In the genomic region with DNA sequence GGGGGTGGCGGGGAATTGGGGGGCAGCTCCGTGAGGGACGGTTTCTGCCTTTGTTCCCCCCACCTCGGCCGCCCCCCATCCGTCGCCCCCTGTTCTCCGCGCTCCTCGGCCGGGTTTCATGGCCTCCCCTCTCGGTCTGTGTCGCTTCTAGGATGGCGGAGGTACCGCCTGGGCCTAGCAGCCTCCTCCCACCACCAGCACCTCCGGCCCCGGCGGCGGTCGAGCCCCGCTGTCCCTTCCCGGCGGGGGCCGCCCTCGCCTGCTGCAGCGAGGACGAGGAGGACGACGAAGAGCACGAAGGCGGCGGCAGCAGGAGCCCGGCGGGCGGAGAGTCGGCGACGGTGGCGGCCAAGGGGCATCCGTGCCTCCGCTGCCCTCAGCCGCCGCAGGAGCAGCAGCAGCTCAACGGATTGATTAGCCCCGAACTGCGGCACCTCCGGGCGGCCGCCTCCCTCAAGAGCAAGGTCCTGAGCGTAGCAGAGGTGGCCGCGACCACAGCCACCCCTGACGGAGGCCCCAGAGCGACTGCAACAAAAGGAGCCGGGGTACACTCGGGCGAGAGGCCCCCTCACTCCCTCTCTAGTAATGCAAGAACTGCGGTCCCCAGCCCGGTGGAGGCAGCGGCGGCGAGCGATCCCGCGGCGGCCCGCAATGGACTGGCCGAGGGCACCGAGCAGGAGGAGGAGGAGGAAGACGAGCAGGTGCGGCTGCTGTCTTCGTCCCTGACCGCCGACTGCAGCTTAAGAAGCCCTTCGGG, we compare ENCODE assay signal across 8 cellular contexts. TPM values are rescaled to one million over a fixed set of nuclear protein-coding genes. Genes with fewer than 3 reads are reported as not detected.
DNase-seq lines count a peak whose midpoint lies in the region; ATAC-seq and TF ChIP-seq lines count a peak whose summit lies in the region.

No MANE protein-coding gene starts in this region.

- in situ Hi-C loops in brain microvascular endothelial cell (cut with HindIII; ENCODE audit: low pct_ligation_motif_present, low sequenced_read_pairs), result no loop called here

- H3K36me3 Mint-ChIP-seq in Caco-2 (ENCODE audit: insufficient read depth, unreplicated experiment) (peaks cover 19% of the 10 kb centered on the region), immature natural killer cell (peaks cover 0 to under 1% (median 0%) of the 10 kb centered on the region in 3 donors)

- POLR2A ChIA-PET in Caco-2 (lab: Charles Lee), result interaction anchor here (1.1 kb wide), 1 partner anchor 122 kb away, joined by 3 read pairs; a partner anchor contains a TSS

- peaks cover 3% of the 10 kb centered on the region for H3K4me1 Mint-ChIP-seq in Caco-2 (ENCODE audit: low read depth, unreplicated experiment)
- H3K4me1 Mint-ChIP-seq in immature natural killer cell, result peaks cover 53 to 63% of the 10 kb centered on the region in 2 donors

- H3K4me2 ChIP-seq in smooth muscle cell, result peak overlapping the region; percentile 99

- no TSS peak for BruUV-seq in Caco-2 (replicated peaks; lab: Mats Ljungman, UMichigan)

- peak overlapping the region; percentile 97 for H2AFZ ChIP-seq in smooth muscle cell (ENCODE audit: low read depth)

- peak overlapping the region; percentile 80 for H3K4me3 Mint-ChIP-seq in Caco-2 (ENCODE audit: unreplicated experiment)
- H3K4me3 Mint-ChIP-seq in immature natural killer cell, result peak overlapping the region; percentile 89 to 97 (median 96)

- ATAC-seq in GM19452 (IDR thresholded peaks at IDR 0.05; ENCODE audit: unreplicated experiment) (peak; percentile 44), HG03558 (IDR thresholded peaks at IDR 0.05; ENCODE audit: extremely low read depth, unreplicated experiment) (peak; percentile 20)

- H3K27ac ChIP-seq in brain microvascular endothelial cell, result peak overlapping the region; percentile 51
- H3K27ac ChIP-seq in smooth muscle cell (ENCODE audit: low read depth), result peak overlapping the region; percentile 45

- H3F3A ChIP-seq in smooth muscle cell (ENCODE audit: low read depth), result no peaks in the 10 kb centered on the region

- H3K27me3 ChIP-seq in Caco-2 (replicated peaks; ENCODE audit: control insufficient read depth, insufficient read depth, low read length) (no peaks in the 10 kb centered on the region), brain microvascular endothelial cell (replicated peaks) (no peaks in the 10 kb centered on the region), smooth muscle cell (ENCODE audit: low read depth) (no peaks in the 10 kb centered on the region)

- CTCF ChIA-PET in Caco-2 (lab: Charles Lee), result interaction anchor here (0.6 to 0.7 kb wide), 5 partner anchors 77 to 857 kb away, joined by 3 to 7 read pairs (median 5); a partner anchor contains a TSS

- peak overlapping the region; percentile 81 for H3K27ac Mint-ChIP-seq in Caco-2 (ENCODE audit: unreplicated experiment)
- peak overlapping the region; percentile 43 to 97 (median 80) for H3K27ac Mint-ChIP-seq in immature natural killer cell

- H3K9me3 Mint-ChIP-seq in Caco-2 (ENCODE audit: unreplicated experiment) (no peaks in the 10 kb centered on the region), immature natural killer cell (no peaks in the 10 kb centered on the region)

- 2% methylated on average over 60 of the region's 75 CpGs for WGBS in smooth muscle cell (ENCODE audit: low lambda C conversion rate)

- H3K36me3 ChIP-seq in Caco-2 (ENCODE audit: control insufficient read depth, insufficient read depth, low read length) (no peaks in the 10 kb centered on the region), brain microvascular endothelial cell (replicated peaks) (no peaks in the 10 kb centered on the region), smooth muscle cell (ENCODE audit: low read depth) (no peaks in the 10 kb centered on the region)

- H3K4me1 ChIP-seq in Caco-2 (peaks cover 13% of the 10 kb centered on the region), smooth muscle cell (ENCODE audit: low read depth) (peaks cover 27% of the 10 kb centered on the region)

- TF ChIP-seq CTCF in Caco-2 (IDR thresholded peaks at IDR 0.05; ENCODE audit: insufficient read depth in 1 of 2, low read depth in 1 of 2, low read length in 1 of 2, severe bottlenecking in 1 of 2, unreplicated experiment in 1 of 2), result no peak
- no peak for TF ChIP-seq CTCF in brain microvascular endothelial cell (IDR thresholded peaks at IDR 0.05; ENCODE audit: low read depth, low read length, missing control alignments)
- TF ChIP-seq CTCF in smooth muscle cell (IDR thresholded peaks at IDR 0.05; ENCODE audit: borderline replicate concordance, insufficient read depth, poor library complexity, severe bottlenecking), result no peak

- intact Hi-C loops in Caco-2 (cut with micrococcal nuclease; ENCODE audit: unreplicated experiment), result loop anchor here (2.0 to 5.0 kb wide), 2 partner anchors 28 to 74 kb away; no protein-coding TSS in a partner anchor

- no peaks in the 10 kb centered on the region for H3K27me3 Mint-ChIP-seq in Caco-2 (ENCODE audit: insufficient read depth, unreplicated experiment)
- peaks cover 5 to 18% (median 9%) of the 10 kb centered on the region in 3 donors for H3K27me3 Mint-ChIP-seq in immature natural killer cell (ENCODE audit: low read depth in 3 of 3)

- H3K9me3 ChIP-seq in Caco-2, result no peaks in the 10 kb centered on the region
- no peaks in the 10 kb centered on the region for H3K9me3 ChIP-seq in smooth muscle cell (replicated peaks; ENCODE audit: low read depth)

- DNase-seq in Caco-2 (peak; percentile 42 to 60), T-helper 1 cell (peak; percentile 15 to 52 (median 38)), brain microvascular endothelial cell (no peak), immature natural killer cell (peak in 2 of 3 donors; percentile 57 to 61), smooth muscle cell (lab: John Stamatoyannopoulos, UW; ENCODE audit: unreplicated experiment) (no peak), 8988T (no peak)

- peaks cover 53% of the 10 kb centered on the region for H3K79me2 ChIP-seq in smooth muscle cell (ENCODE audit: low read depth)

- H3K4me3 ChIP-seq in Caco-2 (ENCODE audit: low read depth, low read length) (peak overlapping the region; percentile 94), brain microvascular endothelial cell (ENCODE audit: low read depth, low read length) (peak overlapping the region; percentile 68), smooth muscle cell (peak overlapping the region; percentile 92)

- peak overlapping the region; percentile 85 for H3K9ac ChIP-seq in smooth muscle cell (ENCODE audit: low read depth)

- peaks cover 49% of the 10 kb centered on the region for H4K20me1 ChIP-seq in smooth muscle cell (ENCODE audit: low read depth)

RNA-seq across cellular contexts. Expression of a gene that starts 0.6 kb away (rescaled TPM):
- 21.0 and 23.7 TPM in 2 replicates for total RNA-seq in Caco-2 (2022)
- polyA plus RNA-seq in immature natural killer cell, result 10 to 100 TPM in 2 of 3 donors, 1 to 10 TPM in 1; 7.0 to 12.4 (median 11.1) TPM
- total RNA-seq in smooth muscle cell, result 24.0 and 27.2 TPM in 2 replicates
- 7.4 and 11.0 TPM in 2 replicates for polyA plus RNA-seq in smooth muscle cell

Comparison
In these comparisons a context has a peak if more than half of its experiments do, and no peak if none do; other contexts are left out.
1. DNase-seq: peak in Caco-2 (2 of 2), T-helper 1 cell (5 of 5) and immature natural killer cell (2 of 3); none in brain microvascular endothelial cell (single experiment), smooth muscle cell (single experiment) and 8988T (single experiment).
2. Peak in every context shown above with its lines, with median percentiles within 50 percentile points of each other: H3K4me3 ChIP-seq.